In the genomic region with DNA sequence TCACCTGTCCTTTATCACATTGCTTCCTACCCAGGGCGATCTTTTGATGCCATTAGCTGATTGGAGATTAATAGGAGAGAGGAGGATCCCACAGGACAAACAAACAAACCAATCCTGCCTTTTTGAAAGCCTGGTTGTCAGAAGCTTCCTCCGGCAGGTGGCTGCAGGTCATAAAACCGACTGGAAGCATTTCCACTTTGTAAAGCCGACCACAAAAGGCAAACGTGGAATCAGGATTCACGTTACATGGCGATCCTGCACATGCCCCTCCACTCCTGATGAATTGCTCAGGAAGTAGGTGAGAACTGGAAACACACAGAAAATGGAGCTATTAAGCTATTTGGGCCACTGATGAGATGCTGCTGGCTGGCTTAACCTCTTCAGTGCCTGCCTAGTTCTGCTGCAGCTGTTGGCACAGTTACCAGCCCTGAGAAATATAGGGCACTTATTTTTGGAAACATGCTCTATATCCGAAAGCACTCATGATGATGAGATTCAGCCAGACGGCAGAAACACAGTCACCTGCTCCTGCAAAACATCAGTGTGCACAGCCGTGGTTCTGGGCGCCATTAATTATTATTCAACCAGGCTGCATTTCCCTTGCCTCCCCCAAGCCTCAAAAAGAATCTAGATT, we compare ENCODE assay signal across 1 cellular context.
TF ChIP-seq lines count a peak whose summit lies in the region.

No MANE protein-coding gene starts in this region.

TF ChIP-seq in HEK293, 187 proteins besides CTCF, POLR2A, EP300 and RAD21 (continued from another document):
- TF ChIP-seq, protein P1, sequence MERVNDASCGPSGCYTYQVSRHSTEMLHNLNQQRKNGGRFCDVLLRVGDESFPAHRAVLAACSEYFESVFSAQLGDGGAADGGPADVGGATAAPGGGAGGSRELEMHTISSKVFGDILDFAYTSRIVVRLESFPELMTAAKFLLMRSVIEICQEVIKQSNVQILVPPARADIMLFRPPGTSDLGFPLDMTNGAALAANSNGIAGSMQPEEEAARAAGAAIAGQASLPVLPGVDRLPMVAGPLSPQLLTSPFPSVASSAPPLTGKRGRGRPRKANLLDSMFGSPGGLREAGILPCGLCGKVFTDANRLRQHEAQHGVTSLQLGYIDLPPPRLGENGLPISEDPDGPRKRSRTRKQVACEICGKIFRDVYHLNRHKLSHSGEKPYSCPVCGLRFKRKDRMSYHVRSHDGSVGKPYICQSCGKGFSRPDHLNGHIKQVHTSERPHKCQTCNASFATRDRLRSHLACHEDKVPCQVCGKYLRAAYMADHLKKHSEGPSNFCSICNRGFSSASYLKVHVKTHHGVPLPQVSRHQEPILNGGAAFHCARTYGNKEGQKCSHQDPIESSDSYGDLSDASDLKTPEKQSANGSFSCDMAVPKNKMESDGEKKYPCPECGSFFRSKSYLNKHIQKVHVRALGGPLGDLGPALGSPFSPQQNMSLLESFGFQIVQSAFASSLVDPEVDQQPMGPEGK (tag by site-specific recombination; IDR thresholded peaks at IDR 0.05): no peak
- no peak for TF ChIP-seq BCL11B (tag by site-specific recombination; IDR thresholded peaks at IDR 0.05; ENCODE audit: low read depth)
- TF ChIP-seq, protein P2, sequence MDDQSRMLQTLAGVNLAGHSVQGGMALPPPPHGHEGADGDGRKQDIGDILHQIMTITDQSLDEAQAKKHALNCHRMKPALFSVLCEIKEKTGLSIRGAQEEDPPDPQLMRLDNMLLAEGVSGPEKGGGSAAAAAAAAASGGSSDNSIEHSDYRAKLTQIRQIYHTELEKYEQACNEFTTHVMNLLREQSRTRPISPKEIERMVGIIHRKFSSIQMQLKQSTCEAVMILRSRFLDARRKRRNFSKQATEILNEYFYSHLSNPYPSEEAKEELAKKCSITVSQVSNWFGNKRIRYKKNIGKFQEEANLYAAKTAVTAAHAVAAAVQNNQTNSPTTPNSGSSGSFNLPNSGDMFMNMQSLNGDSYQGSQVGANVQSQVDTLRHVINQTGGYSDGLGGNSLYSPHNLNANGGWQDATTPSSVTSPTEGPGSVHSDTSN (CRISPR knock-in tag; IDR thresholded peaks at IDR 0.05): no peak
- no peak for TF ChIP-seq ZNF157 (tag by site-specific recombination; IDR thresholded peaks at IDR 0.05)
- TF ChIP-seq ZNF324 (tag by site-specific recombination; IDR thresholded peaks at IDR 0.05): no peak
TF ChIP-seq in HEK293: peak in this region for 0.
